ENCODE assay signal across 29 cellular contexts in genomic region chr1:233433436-233434213, GRCh38.
"Had no signal": no experiment of that assay in that cellular context is flagged by ENCODE, and none has a peak within 500 bp of the region (broad histone marks: within the 10 kb centered on the region; RNA-seq: fewer than 3 reads in every experiment).

No MANE protein-coding gene starts in this region.

- H3K27ac Mint-ChIP-seq: activated naive CD4-positive, alpha-beta T cell treated with anti-CD3 and anti-CD28 coated beads, Interleukin-2, amount 10 ng/mL, durations not matched to agents 7 days and 5 days; activated naive CD8-positive, alpha-beta T cell treated with anti-CD3 and anti-CD28 coated beads, Interleukin-2, amount 10 ng/mL, durations not matched to agents 7 days and 5 days; activated T-helper 1 cell treated with anti-CD3 and anti-CD28 coated beads, Interleukin-12 subunit alpha, Interleukin-12 subunit beta, Interleukin-2, Interleukin-4 antibody, amounts not matched to agents 30 ng/mL and 10 ng/mL and 1 ng/mL, durations not matched to agents 14 hours and 24 hours and 36 hours; natural killer cell; T-helper 17 cell had no signal

- H3K36me3 Mint-ChIP-seq: activated naive CD4-positive, alpha-beta T cell treated with anti-CD3 and anti-CD28 coated beads, Interleukin-2, amount 10 ng/mL, durations not matched to agents 7 days and 5 days; activated naive CD8-positive, alpha-beta T cell treated with anti-CD3 and anti-CD28 coated beads, Interleukin-2, amount 10 ng/mL, durations not matched to agents 7 days and 5 days; natural killer cell had no signal

- ATAC-seq: activated CD4-positive, CD25-positive, alpha-beta regulatory T cell treated with anti-CD3 and anti-CD28 coated beads, Interleukin-2, amount 50 U/mL, for 24 hours; gastrocnemius medialis; left cardiac atrium; natural killer cell; right cardiac atrium; T-helper 17 cell; upper lobe of right lung had no signal

- H3K4me3 Mint-ChIP-seq: activated naive CD4-positive, alpha-beta T cell treated with anti-CD3 and anti-CD28 coated beads, Interleukin-2, amount 10 ng/mL, durations not matched to agents 7 days and 5 days; activated naive CD8-positive, alpha-beta T cell treated with anti-CD3 and anti-CD28 coated beads, Interleukin-2, amount 10 ng/mL, durations not matched to agents 7 days and 5 days; activated T-helper 1 cell treated with anti-CD3 and anti-CD28 coated beads, Interleukin-12 subunit alpha, Interleukin-12 subunit beta, Interleukin-2, Interleukin-4 antibody, amounts not matched to agents 30 ng/mL and 10 ng/mL and 1 ng/mL, durations not matched to agents 14 hours and 24 hours and 36 hours; central memory CD8-positive, alpha-beta T cell; natural killer cell; T-helper 17 cell had no signal

- H3K27me3 Mint-ChIP-seq: activated naive CD8-positive, alpha-beta T cell treated with anti-CD3 and anti-CD28 coated beads, Interleukin-2, amount 10 ng/mL, durations not matched to agents 7 days and 5 days had no signal

- H3K4me1 ChIP-seq: breast epithelium, esophagus squamous epithelium, gastrocnemius medialis, spleen, suprapubic skin, tibial artery, upper lobe of right lung had no signal

- H3K4me3 ChIP-seq: breast epithelium, esophagus squamous epithelium, gastrocnemius medialis, spleen, suprapubic skin, tibial artery, upper lobe of right lung had no signal

- DNase-seq: activated CD4-positive, alpha-beta T cell treated with anti-CD3 and anti-CD28 coated beads for 48 hours; activated CD4-positive, alpha-beta T cell treated with anti-CD3 and anti-CD28 coated beads, Interleukin-2, amount 50 U/mL, for 48 hours; activated CD8-positive, alpha-beta memory T cell treated with anti-CD3 and anti-CD28 coated beads for 24 hours; activated gamma-delta T cell; activated naive CD4-positive, alpha-beta T cell treated with anti-CD3 and anti-CD28 coated beads, Interleukin-2, amount 10 ng/mL, durations not matched to agents 7 days and 5 days; activated naive CD8-positive, alpha-beta T cell treated with anti-CD3 and anti-CD28 coated beads, Interleukin-2, amount 10 ng/mL, durations not matched to agents 7 days and 5 days; amniotic stem cell; dermis blood vessel endothelial cell; effector CD4-positive, alpha-beta T cell; esophagus squamous epithelium; gastrocnemius medialis; glutamatergic neuron; left cardiac atrium; natural killer cell; posterior cingulate gyrus; right cardiac atrium; spleen; stimulated activated naive CD4-positive, alpha-beta T cell; T-helper 17 cell; T1000; tibial artery; upper lobe of right lung; WERI-Rb-1 had no signal

- H3K27ac ChIP-seq: breast epithelium, epithelial cell of prostate, esophagus squamous epithelium, gastrocnemius medialis, spleen, suprapubic skin, tibial artery, upper lobe of right lung, WERI-Rb-1 had no signal

- H3K27me3 ChIP-seq: breast epithelium, gastrocnemius medialis, suprapubic skin, tibial artery, upper lobe of right lung had no signal

- H3K4me1 Mint-ChIP-seq: activated naive CD4-positive, alpha-beta T cell treated with anti-CD3 and anti-CD28 coated beads, Interleukin-2, amount 10 ng/mL, durations not matched to agents 7 days and 5 days; activated naive CD8-positive, alpha-beta T cell treated with anti-CD3 and anti-CD28 coated beads, Interleukin-2, amount 10 ng/mL, durations not matched to agents 7 days and 5 days; central memory CD8-positive, alpha-beta T cell; natural killer cell; T-helper 17 cell had no signal

- H3K9me3 Mint-ChIP-seq: activated naive CD4-positive, alpha-beta T cell treated with anti-CD3 and anti-CD28 coated beads, Interleukin-2, amount 10 ng/mL, durations not matched to agents 7 days and 5 days; activated naive CD8-positive, alpha-beta T cell treated with anti-CD3 and anti-CD28 coated beads, Interleukin-2, amount 10 ng/mL, durations not matched to agents 7 days and 5 days; activated T-helper 1 cell treated with anti-CD3 and anti-CD28 coated beads, Interleukin-12 subunit alpha, Interleukin-12 subunit beta, Interleukin-2, Interleukin-4 antibody, amounts not matched to agents 30 ng/mL and 10 ng/mL and 1 ng/mL, durations not matched to agents 14 hours and 24 hours and 36 hours; central memory CD8-positive, alpha-beta T cell had no signal

- H3K36me3 ChIP-seq: breast epithelium, esophagus squamous epithelium, gastrocnemius medialis, spleen, suprapubic skin, tibial artery, upper lobe of right lung, WERI-Rb-1 had no signal

- H3K9me3 ChIP-seq: breast epithelium, esophagus squamous epithelium, gastrocnemius medialis, spleen, suprapubic skin, tibial artery, upper lobe of right lung had no signal
